9 cellular contexts compared by ENCODE assay signal in genomic region chr21:17491716-17492414, GRCh38. TPM values are rescaled to one million over a fixed set of nuclear protein-coding genes. Genes with fewer than 3 reads are reported as not detected.
DNase-seq lines count a peak whose midpoint lies in the region; ATAC-seq, FAIRE-seq and TF ChIP-seq lines count a peak whose summit lies in the region.
"Had no signal": no experiment of that assay in that cellular context is flagged by ENCODE, and none has a peak within 500 bp of the region (broad histone marks: within the 10 kb centered on the region; RNA-seq: fewer than 3 reads in every experiment).

No MANE protein-coding gene starts in this region.

- H3K36me3 ChIP-seq in keratinocyte (ENCODE audit: control insufficient read depth in 2 of 2, extremely low read depth in 1 of 2, insufficient read depth in 2 of 2, low read length in 2 of 2), result no peaks in the 10 kb centered on the region
- H3K36me3 ChIP-seq: ascending aorta had no signal

- H3K9me1 ChIP-seq in keratinocyte (ENCODE audit: control insufficient read depth, extremely low read depth, insufficient read depth, low read length), result no peaks in the 10 kb centered on the region

- TF ChIP-seq CTCF in keratinocyte (optimal IDR thresholded peaks at IDR 0.05 in 1 of 3, IDR thresholded peaks at IDR 0.05 in 1 of 3, conservative IDR thresholded peaks at IDR 0.05 in 1 of 3; ENCODE audit: extremely low read depth in 1 of 3, insufficient read depth in 2 of 3, low read length in 3 of 3), result no peak

- peaks cover 8% of the 10 kb centered on the region for H4K20me1 ChIP-seq in keratinocyte (ENCODE audit: control insufficient read depth, extremely low read depth, insufficient read depth, low read length)

- DNase-seq in AG20443 (ENCODE audit: low spot score), result peak; percentile 86
- peak; percentile 40 for DNase-seq in T1000 (lab: John Stamatoyannopoulos, UW)
- DNase-seq in keratinocyte (ENCODE audit: low read depth, low spot score), result peak; percentile 77
- no peak for DNase-seq in NCI-H2029 treated with DMSO at 0.1 percent for 48 hours (lab: John Stamatoyannopoulos, UW)
- no peak for DNase-seq in cardiac septum (ENCODE audit: low spot score)
- no peak for DNase-seq in UCSD-AML1 (lab: John Stamatoyannopoulos, UW; ENCODE audit: unreplicated experiment)

- H3K4me1 ChIP-seq in keratinocyte (ENCODE audit: control insufficient read depth, extremely low read depth, insufficient read depth, low read length), result peaks cover 23% of the 10 kb centered on the region
- H3K4me1 ChIP-seq: ascending aorta had no signal

- peak overlapping the region in 2 of 3 experiments; percentile 11 to 37 for H3K4me3 ChIP-seq in keratinocyte (ENCODE audit: control insufficient read depth in 2 of 3, extremely low read depth in 1 of 3, insufficient read depth in 2 of 3, low read depth in 1 of 3, low read length in 3 of 3)
- H3K4me3 ChIP-seq: ascending aorta had no signal

- dilution Hi-C loops in keratinocyte (cut with MboI; ENCODE audit: extremely low pct_ligation_motif_present, low sequenced_read_pairs), result no loop called here

- intact Hi-C loops in cardiac septum (cut with DNase I), result no loop called here

- H3K27ac ChIP-seq in keratinocyte (ENCODE audit: control insufficient read depth, insufficient read depth, low read length), result peak overlapping the region; percentile 45
- H3K27ac ChIP-seq: ascending aorta had no signal

- H2AFZ ChIP-seq in keratinocyte (ENCODE audit: control insufficient read depth, low read length), result no peak overlapping the region

- H3K4me2 ChIP-seq in keratinocyte (ENCODE audit: control insufficient read depth, extremely low read depth, insufficient read depth, low read depth, low read length), result peak overlapping the region; percentile 65

- H3K27me3 ChIP-seq in keratinocyte (ENCODE audit: control insufficient read depth, extremely low read depth, insufficient read depth, low read length), result peaks cover 33% of the 10 kb centered on the region
- H3K27me3 ChIP-seq: ascending aorta had no signal

- peak; percentile 97 for FAIRE-seq in keratinocyte (lab: Jason Lieb, UNC)

- ATAC-seq in HG02884 (IDR thresholded peaks at IDR 0.05; ENCODE audit: unreplicated experiment), result peak; percentile 60
- no peak for ATAC-seq in HG03460 (IDR thresholded peaks at IDR 0.05; ENCODE audit: unreplicated experiment)

- no peaks in the 10 kb centered on the region for H3K9me3 ChIP-seq in keratinocyte (ENCODE audit: control insufficient read depth, low read depth, low read length)
- H3K9me3 ChIP-seq: ascending aorta had no signal

- H3K79me2 ChIP-seq in keratinocyte (ENCODE audit: control insufficient read depth, insufficient read depth, low read length), result no peaks in the 10 kb centered on the region

- peak overlapping the region; percentile 30 for H3K9ac ChIP-seq in keratinocyte (ENCODE audit: control insufficient read depth, extremely low read depth, insufficient read depth, low read length)

RNA-seq across cellular contexts. Expression of gene CXADR, which starts 21.0 kb away (rescaled TPM):
- polyA plus RNA-seq in keratinocyte, result 35.5 to 42.6 TPM (median 37.3 TPM) in 3 replicates
- polyA plus RNA-seq in keratinocyte (2011; ENCODE audit: low read depth), result 18.0 TPM
- 10.1 and 23.5 TPM in 2 replicates for polyA plus RNA-seq in keratinocyte (2011; cell fraction: cytosol; rRNA removed)
- 34.4 and 43.9 TPM in 2 replicates for polyA plus RNA-seq in keratinocyte (2011; cell fraction: nucleus; rRNA removed)
- 20.6 and 40.7 TPM in 2 replicates for polyA plus RNA-seq in keratinocyte (2012; ENCODE audit: low replicate concordance)
- polyA minus RNA-seq in keratinocyte, result 20.0 to 65.7 TPM (median 61.1 TPM) in 3 replicates
- 43.7 TPM for polyA minus RNA-seq in keratinocyte (2011; cell fraction: cytosol; rRNA and poly(A)+ RNA removed)
- 84.7 and 123 TPM in 2 replicates for polyA minus RNA-seq in keratinocyte (2011; cell fraction: nucleus; rRNA and poly(A)+ RNA removed)
- total RNA-seq in cardiac septum, result 23.8 TPM

Comparison
In these comparisons a context has a peak if more than half of its experiments do, and no peak if none do; other contexts are left out.
1. DNase-seq: peak in AG20443 (single experiment), T1000 (single experiment) and keratinocyte (single experiment); none in NCI-H2029 treated with DMSO at 0.1 percent for 48 hours (single experiment), cardiac septum (single experiment) and UCSD-AML1 (single experiment).